ENCODE assay signal across 27 cellular contexts in genomic region chr5:36682499-36682898, GRCh38.
DNase-seq lines count a peak whose midpoint lies in the region; ATAC-seq and TF ChIP-seq lines count a peak whose summit lies in the region.
"Had no signal": no experiment of that assay in that cellular context is flagged by ENCODE, and none has a peak within 500 bp of the region (broad histone marks: within the 10 kb centered on the region; RNA-seq: fewer than 3 reads in every experiment).

No MANE protein-coding gene starts in this region.

- H3K27ac Mint-ChIP-seq in CD8-positive, alpha-beta memory T cell, result no peak overlapping the region
- H3K27ac Mint-ChIP-seq in activated CD8-positive, alpha-beta T cell treated with anti-CD3 and anti-CD28 coated beads, Interleukin-2, amount 10 ng/mL, durations not matched to agents 7 days and 5 days, result no peak overlapping the region
- H3K27ac Mint-ChIP-seq: B cell; H9; HFFc6; T-helper 1 cell treated with Interleukin-12 subunit alpha and Interleukin-12 subunit beta and Interleukin-4 antibody, amounts not matched to agents 30 μg/mL and 1 μg/mL, for 36 hours had no signal

- intact Hi-C loops in adrenal gland (cut with DNase I), result no loop called here

- H3K27ac ChIP-seq in adrenal gland (peak overlapping the region in 3 of 5 donors; percentile 6 to 17 (median 7)), substantia nigra (ENCODE audit: low read depth, low read length, poor library complexity, severe bottlenecking) (peak overlapping the region; percentile 89)
- H3K27ac ChIP-seq in CD8-positive, alpha-beta memory T cell (ENCODE audit: low read depth, low read length), result no peak overlapping the region
- H3K27ac ChIP-seq: C4-2B, GM23248, Peyer's patch, SK-N-MC had no signal

- POLR2A ChIA-PET in CD8-positive, alpha-beta memory T cell (lab: Charles Lee), result no interaction called here
- POLR2A ChIA-PET in activated CD8-positive, alpha-beta T cell treated with anti-CD3 and anti-CD28 coated beads, Interleukin-2, amount 10 ng/mL, durations not matched to agents 7 days and 5 days (lab: Charles Lee), result no interaction called here

- no peak for TF ChIP-seq CTCF in adrenal gland (IDR thresholded peaks at IDR 0.05)

- no peak overlapping the region for H3K4me3 Mint-ChIP-seq in CD8-positive, alpha-beta memory T cell
- no peak overlapping the region for H3K4me3 Mint-ChIP-seq in activated CD8-positive, alpha-beta T cell treated with anti-CD3 and anti-CD28 coated beads, Interleukin-2, amount 10 ng/mL, durations not matched to agents 7 days and 5 days
- H3K4me3 Mint-ChIP-seq: B cell; H9; HFFc6; T-helper 1 cell treated with Interleukin-12 subunit alpha and Interleukin-12 subunit beta and Interleukin-4 antibody, amounts not matched to agents 30 μg/mL and 1 μg/mL, for 36 hours had no signal

- no peaks in the 10 kb centered on the region for H3K4me1 ChIP-seq in adrenal gland (replicated peaks in 1 of 2)
- no peaks in the 10 kb centered on the region for H3K4me1 ChIP-seq in CD8-positive, alpha-beta memory T cell (ENCODE audit: insufficient read depth, low read length)
- H3K4me1 ChIP-seq: Peyer's patch had no signal

- H3K27me3 ChIP-seq in adrenal gland, result no peaks in the 10 kb centered on the region
- no peaks in the 10 kb centered on the region for H3K27me3 ChIP-seq in CD8-positive, alpha-beta memory T cell (ENCODE audit: insufficient read depth, low read length, poor library complexity, severe bottlenecking)
- H3K27me3 ChIP-seq: Peyer's patch had no signal

- TF ChIP-seq POLR2A in adrenal gland (IDR thresholded peaks at IDR 0.05), result no peak

- H3K27me3 Mint-ChIP-seq in CD8-positive, alpha-beta memory T cell, result peaks cover 4 to 18% of the 10 kb centered on the region in 2 donors
- H3K27me3 Mint-ChIP-seq in activated CD8-positive, alpha-beta T cell treated with anti-CD3 and anti-CD28 coated beads, Interleukin-2, amount 10 ng/mL, durations not matched to agents 7 days and 5 days (ENCODE audit: low read depth), result no peaks in the 10 kb centered on the region

- no peak overlapping the region for H3K4me3 ChIP-seq in adrenal gland
- no peak overlapping the region for H3K4me3 ChIP-seq in CD8-positive, alpha-beta memory T cell (ENCODE audit: low read length)
- H3K4me3 ChIP-seq: GM23248, K562, Peyer's patch, SK-N-MC had no signal

- CTCF ChIA-PET in CD8-positive, alpha-beta memory T cell (lab: Charles Lee), result no interaction called here
- CTCF ChIA-PET in activated CD8-positive, alpha-beta T cell treated with anti-CD3 and anti-CD28 coated beads, Interleukin-2, amount 10 ng/mL, durations not matched to agents 7 days and 5 days (lab: Charles Lee), result no interaction called here

- WGBS in adrenal gland, 4 donors, result 76 to 83% (median 81%) methylated on average over 2 of the region's 2 CpGs

- H3K36me3 ChIP-seq in adrenal gland (replicated peaks in 1 of 2), result no peaks in the 10 kb centered on the region
- H3K36me3 ChIP-seq in CD8-positive, alpha-beta memory T cell (ENCODE audit: insufficient read depth, low read length), result no peaks in the 10 kb centered on the region
- H3K36me3 ChIP-seq: Peyer's patch had no signal

- no peaks in the 10 kb centered on the region for H3K9me3 Mint-ChIP-seq in CD8-positive, alpha-beta memory T cell
- H3K9me3 Mint-ChIP-seq in activated CD8-positive, alpha-beta T cell treated with anti-CD3 and anti-CD28 coated beads, Interleukin-2, amount 10 ng/mL, durations not matched to agents 7 days and 5 days (ENCODE audit: insufficient read depth), result no peaks in the 10 kb centered on the region
- H3K9me3 Mint-ChIP-seq: H9; HFFc6; T-helper 1 cell treated with Interleukin-12 subunit alpha and Interleukin-12 subunit beta and Interleukin-4 antibody, amounts not matched to agents 30 μg/mL and 1 μg/mL, for 36 hours had no signal

- H3K4me1 Mint-ChIP-seq in CD8-positive, alpha-beta memory T cell, result no peaks in the 10 kb centered on the region
- no peaks in the 10 kb centered on the region for H3K4me1 Mint-ChIP-seq in activated CD8-positive, alpha-beta T cell treated with anti-CD3 and anti-CD28 coated beads, Interleukin-2, amount 10 ng/mL, durations not matched to agents 7 days and 5 days (ENCODE audit: low read depth)
- H3K4me1 Mint-ChIP-seq: H9 had no signal

- peak; percentile 30 for ATAC-seq in GM18867 (IDR thresholded peaks at IDR 0.05; ENCODE audit: unreplicated experiment)
- ATAC-seq in HG03103 (IDR thresholded peaks at IDR 0.05; ENCODE audit: low read depth, unreplicated experiment), result peak; percentile 53
- no peak for ATAC-seq in activated CD8-positive, alpha-beta T cell treated with anti-CD3 and anti-CD28 coated beads, Interleukin-2, amount 10 ng/mL, durations not matched to agents 7 days and 5 days
- ATAC-seq: K562 had no signal

- DNase-seq in adrenal gland (no peak), substantia nigra (lab: John Stamatoyannopoulos, UW) (no peak), NCI-H69 (lab: John Stamatoyannopoulos, UW) (no peak)
- DNase-seq in CD8-positive, alpha-beta memory T cell, result no peak
- DNase-seq in activated CD8-positive, alpha-beta T cell treated with anti-CD3 and anti-CD28 coated beads, Interleukin-2, amount 10 ng/mL, durations not matched to agents 7 days and 5 days, result no peak
- DNase-seq: DMS153, GM23248, H9, HFFc6, Kasumi-1, NCI-H1105, NCI-H1436 treated with DMSO at 0.1 percent for 48 hours, NCI-H187 treated with DMSO at 0.1 percent for 48 hours, NCI-H2171 treated with DMSO at 0.1 percent for 48 hours, NCI-H345, NCI-H524, OCI-M1, Peyer's patch, SIG-M5, SW 1271 had no signal

- no peaks in the 10 kb centered on the region for H3K9me3 ChIP-seq in adrenal gland (replicated peaks in 1 of 3)
- no peaks in the 10 kb centered on the region for H3K9me3 ChIP-seq in CD8-positive, alpha-beta memory T cell (ENCODE audit: low read length)
- H3K9me3 ChIP-seq: Peyer's patch had no signal

- no peaks in the 10 kb centered on the region for H3K36me3 Mint-ChIP-seq in CD8-positive, alpha-beta memory T cell
- H3K36me3 Mint-ChIP-seq in activated CD8-positive, alpha-beta T cell treated with anti-CD3 and anti-CD28 coated beads, Interleukin-2, amount 10 ng/mL, durations not matched to agents 7 days and 5 days (ENCODE audit: low read depth), result no peaks in the 10 kb centered on the region
